Comparison of ENCODE assay signal across 14 cellular contexts in the genomic region with DNA sequence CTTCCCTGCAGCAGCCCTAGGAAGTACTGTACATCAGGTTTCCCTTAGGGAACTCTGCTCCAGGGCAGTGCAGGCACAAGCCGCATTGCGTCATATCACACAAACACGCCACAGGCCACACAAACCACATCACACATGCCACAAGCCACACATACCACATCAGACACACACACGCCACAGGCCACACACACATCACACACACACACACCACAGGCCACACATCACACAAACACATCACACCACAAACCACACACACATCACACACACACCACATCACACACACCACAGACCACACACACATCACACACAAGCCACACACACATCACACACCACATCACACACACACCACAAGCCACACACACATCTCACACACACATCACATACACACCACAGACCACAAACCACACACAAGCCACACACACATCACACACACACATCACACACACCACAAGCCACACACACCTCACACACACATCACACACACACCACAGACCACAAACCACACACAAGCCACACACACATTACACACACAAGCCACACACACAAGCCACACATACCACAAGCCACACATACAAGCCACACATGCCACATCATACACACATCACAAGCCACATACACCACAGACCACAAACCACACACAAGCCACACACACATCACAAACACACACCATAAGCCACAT. TPM values are rescaled to one million over a fixed set of nuclear protein-coding genes. Genes with fewer than 3 reads are reported as not detected.
DNase-seq lines count a peak whose midpoint lies in the region; ATAC-seq and TF ChIP-seq lines count a peak whose summit lies in the region.
"Had no signal": no experiment of that assay in that cellular context is flagged by ENCODE, and none has a peak within 500 bp of the region (broad histone marks: within the 10 kb centered on the region; RNA-seq: fewer than 3 reads in every experiment).

No MANE protein-coding gene starts in this region.

- WGBS in GM23248 (ENCODE audit: low coverage in 1 of 2, low lambda C conversion rate in 2 of 2, missing lambda C conversion rate in 2 of 2), 2 experiments: 88 to 90% methylated on average over 4 of the region's 4 CpGs

- in situ Hi-C loops in GM23248 (cut with MboI): no loop called here

- no peak overlapping the region for H3K4me2 ChIP-seq in GM23248 (ENCODE audit: unreplicated experiment)

- TF ChIP-seq CTCF in AG10803 (conservative IDR thresholded peaks at IDR 0.05; ENCODE audit: low read length): no peak
- TF ChIP-seq CTCF in fibroblast of the aortic adventitia (IDR thresholded peaks at IDR 0.05; ENCODE audit: insufficient read depth, low read length): no peak

- no peak overlapping the region for H3K4me3 Mint-ChIP-seq in activated CD4-positive, alpha-beta memory T cell treated with anti-CD3 and anti-CD28 coated beads, Interleukin-2, amount 10 ng/mL, durations not matched to agents 7 days and 5 days
- H3K4me3 Mint-ChIP-seq: activated naive CD4-positive, alpha-beta T cell treated with anti-CD3 and anti-CD28 coated beads, Interleukin-2, amount 50 U/mL, for 24 hours had no signal

- DNase-seq in AG10803 (ENCODE audit: low read depth): peak; percentile 74
- DNase-seq in GM23248: peak; percentile 35
- peak; percentile 34 for DNase-seq in activated CD4-positive, alpha-beta memory T cell treated with anti-CD3 and anti-CD28 coated beads, Interleukin-2, amount 10 ng/mL, durations not matched to agents 7 days and 5 days
- peak; percentile 22 for DNase-seq in fibroblast of the aortic adventitia (ENCODE audit: low read depth)
- DNase-seq in NCI-H524 (lab: John Stamatoyannopoulos, UW): no peak
- no peak for DNase-seq in NCI-H146 treated with DMSO at 0.1 percent for 48 hours (lab: John Stamatoyannopoulos, UW; ENCODE audit: unreplicated experiment)
- DNase-seq in NCI-H2196 (lab: John Stamatoyannopoulos, UW; ENCODE audit: unreplicated experiment): no peak
- DNase-seq: DMS153, lower lobe of right lung, NCI-H1417 treated with DMSO at 0.1 percent for 48 hours, small intestine had no signal

- no peak overlapping the region for H3K4me3 ChIP-seq in AG10803 (ENCODE audit: low read length)
- H3K4me3 ChIP-seq in GM23248: no peak overlapping the region
- H3K4me3 ChIP-seq in fibroblast of the aortic adventitia (ENCODE audit: low read depth, low read length): no peak overlapping the region
- H3K4me3 ChIP-seq: lower lobe of right lung had no signal

- no peaks in the 10 kb centered on the region for H3K4me1 Mint-ChIP-seq in activated CD4-positive, alpha-beta memory T cell treated with anti-CD3 and anti-CD28 coated beads, Interleukin-2, amount 10 ng/mL, durations not matched to agents 7 days and 5 days
- H3K4me1 Mint-ChIP-seq: activated naive CD4-positive, alpha-beta T cell treated with anti-CD3 and anti-CD28 coated beads, Interleukin-2, amount 50 U/mL, for 24 hours had no signal

- no peaks in the 10 kb centered on the region for H3K36me3 Mint-ChIP-seq in activated CD4-positive, alpha-beta memory T cell treated with anti-CD3 and anti-CD28 coated beads, Interleukin-2, amount 10 ng/mL, durations not matched to agents 7 days and 5 days (ENCODE audit: low read depth)
- H3K36me3 Mint-ChIP-seq: activated naive CD4-positive, alpha-beta T cell treated with anti-CD3 and anti-CD28 coated beads, Interleukin-2, amount 50 U/mL, for 24 hours had no signal

- peaks cover 7% of the 10 kb centered on the region for H3K27me3 Mint-ChIP-seq in activated CD4-positive, alpha-beta memory T cell treated with anti-CD3 and anti-CD28 coated beads, Interleukin-2, amount 10 ng/mL, durations not matched to agents 7 days and 5 days
- H3K27me3 Mint-ChIP-seq: activated naive CD4-positive, alpha-beta T cell treated with anti-CD3 and anti-CD28 coated beads, Interleukin-2, amount 50 U/mL, for 24 hours had no signal

- H3K27me3 ChIP-seq in GM23248 (replicated peaks; ENCODE audit: insufficient read depth): no peaks in the 10 kb centered on the region

- no peak for ATAC-seq in HG02571 (IDR thresholded peaks at IDR 0.05; ENCODE audit: unreplicated experiment)
- ATAC-seq: lower lobe of right lung had no signal

- H3K36me3 ChIP-seq in GM23248 (ENCODE audit: low read depth): no peaks in the 10 kb centered on the region
- H3K36me3 ChIP-seq: lower lobe of right lung had no signal

- H3K9me2 ChIP-seq in GM23248 (ENCODE audit: insufficient read depth): no peaks in the 10 kb centered on the region

- no peaks in the 10 kb centered on the region for H3K79me2 ChIP-seq in GM23248 (ENCODE audit: insufficient read depth)

- H3K9me3 ChIP-seq in GM23248 (ENCODE audit: low read depth): no peaks in the 10 kb centered on the region

- no peaks in the 10 kb centered on the region for H3K4me1 ChIP-seq in GM23248 (ENCODE audit: insufficient read depth)
- H3K4me1 ChIP-seq: lower lobe of right lung had no signal

- no peak overlapping the region for H3K9ac ChIP-seq in GM23248

- CTCF ChIA-PET in activated CD4-positive, alpha-beta memory T cell treated with anti-CD3 and anti-CD28 coated beads, Interleukin-2, amount 10 ng/mL, durations not matched to agents 7 days and 5 days (lab: Charles Lee): no interaction called here

- no peak overlapping the region for H2AFZ ChIP-seq in GM23248

- POLR2A ChIA-PET in activated CD4-positive, alpha-beta memory T cell treated with anti-CD3 and anti-CD28 coated beads, Interleukin-2, amount 10 ng/mL, durations not matched to agents 7 days and 5 days (lab: Charles Lee): no interaction called here

- H3K9me3 Mint-ChIP-seq in activated CD4-positive, alpha-beta memory T cell treated with anti-CD3 and anti-CD28 coated beads, Interleukin-2, amount 10 ng/mL, durations not matched to agents 7 days and 5 days: no peaks in the 10 kb centered on the region
- H3K9me3 Mint-ChIP-seq: activated naive CD4-positive, alpha-beta T cell treated with anti-CD3 and anti-CD28 coated beads, Interleukin-2, amount 50 U/mL, for 24 hours had no signal

- H4K20me1 ChIP-seq in GM23248 (ENCODE audit: insufficient read depth): no peaks in the 10 kb centered on the region

- no peak overlapping the region for H3K27ac ChIP-seq in GM23248
- H3K27ac ChIP-seq: lower lobe of right lung had no signal

- H3K27ac Mint-ChIP-seq in activated CD4-positive, alpha-beta memory T cell treated with anti-CD3 and anti-CD28 coated beads, Interleukin-2, amount 10 ng/mL, durations not matched to agents 7 days and 5 days: no peak overlapping the region
- H3K27ac Mint-ChIP-seq: activated naive CD4-positive, alpha-beta T cell treated with anti-CD3 and anti-CD28 coated beads, Interleukin-2, amount 50 U/mL, for 24 hours had no signal

- H3F3A ChIP-seq in GM23248 (ENCODE audit: insufficient read depth): no peaks in the 10 kb centered on the region

RNA-seq across cellular contexts. Expression of gene TMEM209, which starts 53.5 kb away (rescaled TPM):
- 11.7 and 16.4 TPM in 2 replicates for total RNA-seq in GM23248 (2014; rRNA removed; shearing (Covaris generic))
- polyA plus RNA-seq in GM23248 (2016; fragmentation: Nextera tagmentation; extraction: Ambion mirVana): 17.0 and 18.3 TPM in 2 replicates
- 10 to 100 TPM; 35.5 to 35.7 TPM for total RNA-seq in activated CD4-positive, alpha-beta memory T cell treated with anti-CD3 and anti-CD28 coated beads, Interleukin-2, amount 10 ng/mL, durations not matched to agents 7 days and 5 days
- 5.2 and 33.4 TPM in 2 replicates for total RNA-seq in fibroblast of the aortic adventitia (ENCODE audit: low replicate concordance)

RNA-seq across cellular contexts. Expression of gene SSMEM1, which starts 55.9 kb away (rescaled TPM):
- not detected in 2 replicates for total RNA-seq in GM23248 (2014; rRNA removed; shearing (Covaris generic))
- polyA plus RNA-seq in GM23248 (2016; fragmentation: Nextera tagmentation; extraction: Ambion mirVana): not detected in 2 replicates
- not detected for total RNA-seq in activated CD4-positive, alpha-beta memory T cell treated with anti-CD3 and anti-CD28 coated beads, Interleukin-2, amount 10 ng/mL, durations not matched to agents 7 days and 5 days
- not detected in 2 replicates for total RNA-seq in fibroblast of the aortic adventitia (ENCODE audit: low replicate concordance)
- total RNA-seq: endothelial cell of umbilical vein, lower lobe of right lung had no signal
- polyA plus RNA-seq: endothelial cell of umbilical vein, small intestine had no signal

Comparison
In these comparisons a context has a peak if more than half of its experiments do, and no peak if none do; other contexts are left out.
1. DNase-seq: peak in AG10803 (single experiment), GM23248 (single experiment), activated CD4-positive, alpha-beta memory T cell treated with anti-CD3 and anti-CD28 coated beads, Interleukin-2, amount 10 ng/mL, durations not matched to agents 7 days and 5 days (single experiment) and fibroblast of the aortic adventitia (single experiment); none in NCI-H524 (0 of 2), NCI-H146 treated with DMSO at 0.1 percent for 48 hours (single experiment) and NCI-H2196 (single experiment).